In genomic region chr21:35072960-35073359, GRCh38 we compare ENCODE assay signal across 1 cellular context.
TF ChIP-seq lines count a peak whose summit lies in the region.

No MANE protein-coding gene starts in this region.

TF ChIP-seq in HepG2, 621 proteins besides CTCF, POLR2A, EP300 and RAD21 (continued from another document):
- TF ChIP-seq RFXANK (CRISPR knock-in tag; IDR thresholded peaks at IDR 0.05) (no peak), ZNF784 (CRISPR knock-in tag; IDR thresholded peaks at IDR 0.05; ENCODE audit: borderline replicate concordance) (no peak), KDM2A (CRISPR knock-in tag; IDR thresholded peaks at IDR 0.05; ENCODE audit: borderline replicate concordance, low read depth) (no peak), SNAPC2 (CRISPR knock-in tag; IDR thresholded peaks at IDR 0.05) (no peak), ZNF572 (CRISPR knock-in tag; IDR thresholded peaks at IDR 0.05) (no peak), ZNF557 (CRISPR knock-in tag; IDR thresholded peaks at IDR 0.05) (no peak)
- TF ChIP-seq, protein P1, sequence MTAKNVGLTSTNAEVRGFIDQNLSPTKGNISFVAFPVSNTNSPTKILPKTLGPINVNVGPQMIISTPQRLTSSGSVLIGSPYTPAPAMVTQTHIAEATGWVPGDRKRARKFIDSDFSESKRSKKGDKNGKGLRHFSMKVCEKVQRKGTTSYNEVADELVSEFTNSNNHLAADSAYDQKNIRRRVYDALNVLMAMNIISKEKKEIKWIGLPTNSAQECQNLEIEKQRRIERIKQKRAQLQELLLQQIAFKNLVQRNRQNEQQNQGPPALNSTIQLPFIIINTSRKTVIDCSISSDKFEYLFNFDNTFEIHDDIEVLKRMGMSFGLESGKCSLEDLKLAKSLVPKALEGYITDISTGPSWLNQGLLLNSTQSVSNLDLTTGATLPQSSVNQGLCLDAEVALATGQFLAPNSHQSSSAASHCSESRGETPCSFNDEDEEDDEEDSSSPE (CRISPR knock-in tag; IDR thresholded peaks at IDR 0.05), result no peak
- TF ChIP-seq, protein P2, sequence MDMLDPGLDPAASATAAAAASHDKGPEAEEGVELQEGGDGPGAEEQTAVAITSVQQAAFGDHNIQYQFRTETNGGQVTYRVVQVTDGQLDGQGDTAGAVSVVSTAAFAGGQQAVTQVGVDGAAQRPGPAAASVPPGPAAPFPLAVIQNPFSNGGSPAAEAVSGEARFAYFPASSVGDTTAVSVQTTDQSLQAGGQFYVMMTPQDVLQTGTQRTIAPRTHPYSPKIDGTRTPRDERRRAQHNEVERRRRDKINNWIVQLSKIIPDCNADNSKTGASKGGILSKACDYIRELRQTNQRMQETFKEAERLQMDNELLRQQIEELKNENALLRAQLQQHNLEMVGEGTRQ (IDR thresholded peaks at IDR 0.05; ENCODE audit: low read depth, low read length), result no peak
- TF ChIP-seq, protein P2 (CRISPR knock-in tag; IDR thresholded peaks at IDR 0.05; ENCODE audit: borderline replicate concordance), result no peak
- TF ChIP-seq, protein P3, sequence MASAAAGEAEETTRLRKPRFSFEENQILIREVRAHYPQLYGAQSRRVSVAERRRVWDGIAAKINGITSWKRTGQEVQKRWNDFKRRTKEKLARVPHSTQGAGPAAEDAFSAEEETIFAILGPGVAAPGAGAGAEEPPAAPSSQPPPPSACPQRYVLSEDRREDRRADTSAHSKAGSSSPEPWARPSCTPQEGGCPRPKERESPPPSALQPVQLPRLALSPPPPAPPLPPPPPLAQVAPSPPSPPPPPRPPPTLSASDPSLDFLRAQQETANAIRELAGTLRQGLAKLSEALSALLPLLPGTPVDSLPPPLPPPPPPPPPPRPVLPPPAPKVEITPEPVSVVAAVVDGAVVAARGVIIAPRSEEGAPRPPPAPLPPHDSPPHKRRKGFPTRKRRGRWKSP (CRISPR knock-in tag; IDR thresholded peaks at IDR 0.05), result no peak
TF ChIP-seq in HepG2: peak in this region for 0.
